In genomic region chr7:73858807-73859206, GRCh38 we compare ENCODE assay signal across 1 cellular context.
TF ChIP-seq lines count a peak whose summit lies in the region.

No MANE protein-coding gene starts in this region.

TF ChIP-seq in K562, 482 proteins besides CTCF, POLR2A, EP300 and RAD21:
- TF ChIP-seq CCNT2 (IDR thresholded peaks at IDR 0.05; ENCODE audit: borderline replicate concordance, extremely low read depth, insufficient read length, low read depth, low read length), result no peak
- TF ChIP-seq TRIM28 (IDR thresholded peaks at IDR 0.05), result no peak
